ENCODE assay signal across 19 cellular contexts in the genomic region with DNA sequence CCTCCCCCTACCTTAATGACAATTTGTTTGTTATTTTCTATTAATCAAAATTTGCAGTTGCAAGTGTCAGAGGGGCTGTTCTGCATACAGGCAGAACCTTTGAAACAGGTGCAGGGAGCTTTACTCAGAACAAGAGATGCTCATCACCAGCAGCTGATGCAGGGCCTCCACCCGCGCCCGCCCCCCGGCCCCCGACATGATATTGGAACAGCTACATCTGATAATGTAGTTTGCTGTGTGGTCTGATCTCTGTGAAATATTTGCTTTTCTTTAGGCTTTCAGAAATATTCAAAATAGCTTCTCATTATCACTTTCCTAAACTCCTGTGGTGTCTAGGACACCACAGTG.
"Had no signal": no experiment of that assay in that cellular context is flagged by ENCODE, and none has a peak within 500 bp of the region (broad histone marks: within the 10 kb centered on the region; RNA-seq: fewer than 3 reads in every experiment).

No MANE protein-coding gene starts in this region.

- H3K27me3 ChIP-seq: brain microvascular endothelial cell, esophagus muscularis mucosa, left lung, ovary, spleen, upper lobe of right lung had no signal

- ATAC-seq: left lung; sciatic nerve; stimulated activated naive CD8-positive, alpha-beta T cell treated with anti-CD3 and anti-CD28 coated beads, Interleukin-15, amount 100 ng/mL, for 72 hours; upper lobe of right lung had no signal

- H3K27ac Mint-ChIP-seq: activated CD4-positive, alpha-beta T cell treated with anti-CD3 and anti-CD28 coated beads, Interleukin-2, amount 10 ng/mL, durations not matched to agents 7 days and 5 days; activated naive CD8-positive, alpha-beta T cell treated with anti-CD3 and anti-CD28 coated beads, Interleukin-2, amount 10 ng/mL, durations not matched to agents 7 days and 5 days; activated T-helper 1 cell treated with anti-CD3 and anti-CD28 coated beads, Interleukin-12 subunit alpha, Interleukin-12 subunit beta, Interleukin-2, Interleukin-4 antibody, amounts not matched to agents 30 ng/mL and 10 ng/mL and 1 ng/mL, durations not matched to agents 14 hours and 24 hours and 36 hours; stimulated activated naive CD8-positive, alpha-beta T cell treated with anti-CD3 and anti-CD28 coated beads, Interleukin-15, amount 100 ng/mL, for 72 hours had no signal

- H3K9me3 Mint-ChIP-seq: activated CD4-positive, alpha-beta T cell treated with anti-CD3 and anti-CD28 coated beads, Interleukin-2, amount 10 ng/mL, durations not matched to agents 7 days and 5 days; activated naive CD8-positive, alpha-beta T cell treated with anti-CD3 and anti-CD28 coated beads, Interleukin-2, amount 10 ng/mL, durations not matched to agents 7 days and 5 days; activated T-helper 1 cell treated with anti-CD3 and anti-CD28 coated beads, Interleukin-12 subunit alpha, Interleukin-12 subunit beta, Interleukin-2, Interleukin-4 antibody, amounts not matched to agents 30 ng/mL and 10 ng/mL and 1 ng/mL, durations not matched to agents 14 hours and 24 hours and 36 hours; central memory CD8-positive, alpha-beta T cell; naive B cell; stimulated activated naive CD8-positive, alpha-beta T cell treated with anti-CD3 and anti-CD28 coated beads, Interleukin-15, amount 100 ng/mL, for 72 hours had no signal

- H3K27ac ChIP-seq: brain microvascular endothelial cell, coronary artery, esophagus muscularis mucosa, left lung, ovary, upper lobe of right lung had no signal

- H3K36me3 ChIP-seq: brain microvascular endothelial cell, esophagus muscularis mucosa, left lung, ovary, spleen, upper lobe of right lung had no signal

- H3K4me3 Mint-ChIP-seq: activated CD4-positive, alpha-beta T cell treated with anti-CD3 and anti-CD28 coated beads, Interleukin-2, amount 10 ng/mL, durations not matched to agents 7 days and 5 days; activated naive CD8-positive, alpha-beta T cell treated with anti-CD3 and anti-CD28 coated beads, Interleukin-2, amount 10 ng/mL, durations not matched to agents 7 days and 5 days; activated T-helper 1 cell treated with anti-CD3 and anti-CD28 coated beads, Interleukin-12 subunit alpha, Interleukin-12 subunit beta, Interleukin-2, Interleukin-4 antibody, amounts not matched to agents 30 ng/mL and 10 ng/mL and 1 ng/mL, durations not matched to agents 14 hours and 24 hours and 36 hours; central memory CD8-positive, alpha-beta T cell; stimulated activated naive CD8-positive, alpha-beta T cell treated with anti-CD3 and anti-CD28 coated beads, Interleukin-15, amount 100 ng/mL, for 72 hours had no signal

- H3K4me3 ChIP-seq: coronary artery, esophagus muscularis mucosa, left lung, ovary, spleen, upper lobe of right lung had no signal

- H3K27me3 Mint-ChIP-seq: activated CD4-positive, alpha-beta T cell treated with anti-CD3 and anti-CD28 coated beads, Interleukin-2, amount 10 ng/mL, durations not matched to agents 7 days and 5 days; activated naive CD8-positive, alpha-beta T cell treated with anti-CD3 and anti-CD28 coated beads, Interleukin-2, amount 10 ng/mL, durations not matched to agents 7 days and 5 days; central memory CD8-positive, alpha-beta T cell; naive B cell; stimulated activated naive CD8-positive, alpha-beta T cell treated with anti-CD3 and anti-CD28 coated beads, Interleukin-15, amount 100 ng/mL, for 72 hours had no signal

- H3K36me3 Mint-ChIP-seq: activated naive CD8-positive, alpha-beta T cell treated with anti-CD3 and anti-CD28 coated beads, Interleukin-2, amount 10 ng/mL, durations not matched to agents 7 days and 5 days had no signal

- H3K9me3 ChIP-seq: esophagus muscularis mucosa, left lung, ovary, spleen, upper lobe of right lung had no signal

- DNase-seq: activated CD4-positive, alpha-beta T cell treated with anti-CD3 and anti-CD28 coated beads, Interleukin-2, amount 10 ng/mL, durations not matched to agents 7 days and 5 days; activated naive CD4-positive, alpha-beta T cell; activated naive CD8-positive, alpha-beta T cell treated with anti-CD3 and anti-CD28 coated beads, Interleukin-2, amount 10 ng/mL, durations not matched to agents 7 days and 5 days; brain microvascular endothelial cell; effector CD4-positive, alpha-beta T cell; hippocampal formation; kidney; left lung; mammary epithelial cell; naive B cell; ovary; spleen; stimulated activated naive CD8-positive, alpha-beta T cell treated with anti-CD3 and anti-CD28 coated beads, Interleukin-15, amount 100 ng/mL, for 72 hours; upper lobe of right lung had no signal
